ENCODE assay signal across 8 cellular contexts in genomic region chr3:49553690-49554634, GRCh38. TPM values are rescaled to one million over a fixed set of nuclear protein-coding genes. Genes with fewer than 3 reads are reported as not detected.
A peak's percentile ranks its signal among the peaks of the same experiment; 100 is the strongest.
DNase-seq lines count a peak whose midpoint lies in the region; ATAC-seq and TF ChIP-seq lines count a peak whose summit lies in the region.

TSS of gene BSN (plus strand) at chr3:49554477. CDS start at chr3:49554603, 126 bp downstream.

- H3K27me3 Mint-ChIP-seq in CD14-positive monocyte (ENCODE audit: low read depth in 3 of 3): peaks cover 43 to 71% (median 55%) of the 10 kb centered on the region in 3 donors

- intact Hi-C loops in CD14-positive monocyte (cut with micrococcal nuclease): no loop called here

- no peaks in the 10 kb centered on the region for H3K9me3 ChIP-seq in ectodermal cell (ENCODE audit: control insufficient read depth, low read length)

- no peak within 1 kb of the TSS for H3K27ac Mint-ChIP-seq in CD14-positive monocyte

- TF ChIP-seq CTCF in CD14-positive monocyte (IDR thresholded peaks at IDR 0.05) (no peak), HL-60 (IDR thresholded peaks at IDR 0.05; ENCODE audit: insufficient read depth, low read length) (no peak)

- WGBS in ectodermal cell, 2 experiments: 3% methylated on average over 77 of the region's 77 CpGs

- peaks cover 0 to 1% of the 10 kb centered on the region in 2 donors for H3K36me3 Mint-ChIP-seq in CD14-positive monocyte

- peak within 1 kb of the TSS; percentile 67 to 85 for H3K4me3 Mint-ChIP-seq in CD14-positive monocyte

- H3K4me1 Mint-ChIP-seq in CD14-positive monocyte: peaks cover 13% of the 10 kb centered on the region

- no peaks in the 10 kb centered on the region for H3K36me3 ChIP-seq in ectodermal cell (ENCODE audit: control insufficient read depth, insufficient read depth, low read length)

- no peak within 1 kb of the TSS for H3K27ac ChIP-seq in HL-60 (replicated peaks)
- H3K27ac ChIP-seq in ectodermal cell (ENCODE audit: insufficient read depth, low read depth, low read length, poor library complexity, severe bottlenecking): peak within 1 kb of the TSS; percentile 61

- peaks cover 0 to 16% (median 6%) of the 10 kb centered on the region in 7 donors for H3K9me3 Mint-ChIP-seq in CD14-positive monocyte

- peak; percentile 69 for ATAC-seq in GM19452 (IDR thresholded peaks at IDR 0.05; ENCODE audit: unreplicated experiment)

- peak within 1 kb of the TSS; percentile 46 for H3K4me3 ChIP-seq in HL-60 (replicated peaks; ENCODE audit: insufficient read depth, low read length)
- H3K4me3 ChIP-seq in ectodermal cell (ENCODE audit: insufficient read depth, low read depth, low read length): peak within 1 kb of the TSS; percentile 82

- DNase-seq in CD14-positive monocyte (ENCODE audit: low spot score) (no peak), HL-60 (ENCODE audit: low read depth in 1 of 2, low spot score in 1 of 2) (peak; percentile 49 to 62), NCI-H82 (lab: John Stamatoyannopoulos, UW) (peak; percentile 95), lung microvascular endothelial cell (ENCODE audit: low read depth in 2 of 2) (peak; percentile 88 to 95)
- DNase-seq in activated CD8-positive, alpha-beta memory T cell treated with anti-CD3 and anti-CD28 coated beads for 1 hour (ENCODE audit: extremely low read depth in 1 of 2, low read depth in 1 of 2): peak; percentile 74 to 86
- DNase-seq in stimulated activated CD4-positive, alpha-beta T cell treated with anti-CD3 and anti-CD28 coated beads, TNF-alpha, amount 100 ng/mL, for 4 hours (ENCODE audit: low read depth in 3 of 3): peak; percentile 77 to 85 (median 78)

- peaks cover 10% of the 10 kb centered on the region for H3K27me3 ChIP-seq in HL-60 (ENCODE audit: insufficient read depth, poor library complexity, severe bottlenecking)
- peaks cover 26% of the 10 kb centered on the region for H3K27me3 ChIP-seq in ectodermal cell (ENCODE audit: control insufficient read depth, insufficient read depth, low read length, poor library complexity, severe bottlenecking)

- H3K4me1 ChIP-seq in ectodermal cell (ENCODE audit: control insufficient read depth, insufficient read depth, low read length): peaks cover 9% of the 10 kb centered on the region

RNA-seq across cellular contexts. Expression of gene BSN, which starts in this region (rescaled TPM):
- polyA plus RNA-seq in CD14-positive monocyte: not detected
- 0.72 TPM for polyA plus RNA-seq in ectodermal cell (2013, experiment 1 of 4)
- 0.76 TPM for polyA plus RNA-seq in ectodermal cell (2013, experiment 2 of 4)
- polyA plus RNA-seq in ectodermal cell (2013, experiment 3 of 4): 0.69 TPM
- 0.97 TPM for polyA plus RNA-seq in ectodermal cell (2013, experiment 4 of 4)
- under 0.01 TPM in 2 replicates for total RNA-seq in lung microvascular endothelial cell

Comparison
In these comparisons a context has a peak if more than half of its experiments do, and no peak if none do; other contexts are left out.
1. Peak in DNase-seq in lung microvascular endothelial cell; RNA of the gene not detected or under 1 TPM.